Comparison of ENCODE assay signal across 8 cellular contexts in genomic region chr6:33632603-33633039, GRCh38. TPM values are rescaled to one million over a fixed set of nuclear protein-coding genes. Genes with fewer than 3 reads are reported as not detected.
DNase-seq lines count a peak whose midpoint lies in the region; ATAC-seq and TF ChIP-seq lines count a peak whose summit lies in the region.

No MANE protein-coding gene starts in this region.

- no peak overlapping the region for H3K27ac Mint-ChIP-seq in chondrocyte (ENCODE audit: unreplicated experiment)
- H3K27ac Mint-ChIP-seq in stimulated activated memory B cell treated with anti-CD40 and anti-IgM and Interleukin-4, amounts not matched to agents 10 μg/mL and 1 μg/mL and 100 μg/mL, for 72 hours: peak overlapping the region; percentile 68

- H3K27me3 ChIP-seq in HUES6 (ENCODE audit: control insufficient read depth, insufficient read depth, low read length) (peaks cover 10% of the 10 kb centered on the region; the same call in 1 of the 2 replicates), WERI-Rb-1 (ENCODE audit: insufficient read depth, low read depth, severe bottlenecking) (no peaks in the 10 kb centered on the region), right lobe of liver (peaks cover 0 to 5% of the 10 kb centered on the region in 2 donors)

- H3K27me3 Mint-ChIP-seq in chondrocyte (ENCODE audit: low read depth): no peaks in the 10 kb centered on the region
- no peaks in the 10 kb centered on the region for H3K27me3 Mint-ChIP-seq in stimulated activated memory B cell treated with anti-CD40 and anti-IgM and Interleukin-4, amounts not matched to agents 10 μg/mL and 1 μg/mL and 100 μg/mL, for 72 hours

- peak in 3 of 4 donors; percentile 21 to 35 (median 29) for ATAC-seq in right lobe of liver
- ATAC-seq in stimulated activated memory B cell treated with anti-CD40 and anti-IgM and Interleukin-4, amounts not matched to agents 10 μg/mL and 1 μg/mL and 100 μg/mL, for 72 hours: peak; percentile 17
- ATAC-seq in HG03097 (IDR thresholded peaks at IDR 0.05; ENCODE audit: low FRiP score, unreplicated experiment): no peak

- no peak overlapping the region for H3K9ac ChIP-seq in HUES6 (ENCODE audit: low read length)

- TF ChIP-seq POLR2A in right lobe of liver (IDR thresholded peaks at IDR 0.05): no peak
- TF ChIP-seq POLR2A in lower leg skin (IDR thresholded peaks at IDR 0.05): no peak

- H3K9me3 Mint-ChIP-seq in chondrocyte (ENCODE audit: low read depth): no peaks in the 10 kb centered on the region
- no peaks in the 10 kb centered on the region for H3K9me3 Mint-ChIP-seq in stimulated activated memory B cell treated with anti-CD40 and anti-IgM and Interleukin-4, amounts not matched to agents 10 μg/mL and 1 μg/mL and 100 μg/mL, for 72 hours

- intact Hi-C loops in right lobe of liver (cut with DNase I) (no loop called here), lower leg skin (cut with DNase I; ENCODE audit: low total_unique reads) (no loop called here)

- H3K9me3 ChIP-seq in HUES6 (ENCODE audit: control insufficient read depth, insufficient read depth, low read depth, low read length) (no peaks in the 10 kb centered on the region), WERI-Rb-1 (ENCODE audit: severe bottlenecking) (no peaks in the 10 kb centered on the region), right lobe of liver (no peaks in the 10 kb centered on the region)

- peaks cover 25% of the 10 kb centered on the region for H3K4me1 Mint-ChIP-seq in chondrocyte (ENCODE audit: low read depth)
- H3K4me1 Mint-ChIP-seq in stimulated activated memory B cell treated with anti-CD40 and anti-IgM and Interleukin-4, amounts not matched to agents 10 μg/mL and 1 μg/mL and 100 μg/mL, for 72 hours: peaks cover 74% of the 10 kb centered on the region

- H3K36me3 Mint-ChIP-seq in chondrocyte (ENCODE audit: low read depth): peaks cover 2% of the 10 kb centered on the region
- peaks cover 24% of the 10 kb centered on the region for H3K36me3 Mint-ChIP-seq in stimulated activated memory B cell treated with anti-CD40 and anti-IgM and Interleukin-4, amounts not matched to agents 10 μg/mL and 1 μg/mL and 100 μg/mL, for 72 hours

- peak overlapping the region; percentile 69 for H3K4me3 ChIP-seq in HUES6 (ENCODE audit: low read depth, low read length)
- no peak overlapping the region for H3K4me3 ChIP-seq in WERI-Rb-1 (ENCODE audit: low read depth, low read length)
- H3K4me3 ChIP-seq in right lobe of liver: no peak overlapping the region
- H3K4me3 ChIP-seq in lower leg skin (ENCODE audit: low read depth, poor library complexity, severe bottlenecking): no peak overlapping the region

- peak overlapping the region; percentile 69 for H3K4me3 Mint-ChIP-seq in chondrocyte (ENCODE audit: unreplicated experiment)
- peak overlapping the region; percentile 81 for H3K4me3 Mint-ChIP-seq in stimulated activated memory B cell treated with anti-CD40 and anti-IgM and Interleukin-4, amounts not matched to agents 10 μg/mL and 1 μg/mL and 100 μg/mL, for 72 hours

- H3K4me1 ChIP-seq in HUES6 (ENCODE audit: control insufficient read depth, insufficient read depth, low read length): peaks cover 45% of the 10 kb centered on the region
- peaks cover 0 to 7% (median 0%) of the 10 kb centered on the region in 4 donors for H3K4me1 ChIP-seq in right lobe of liver

- TF ChIP-seq CTCF in WERI-Rb-1 (IDR thresholded peaks at IDR 0.05; ENCODE audit: low read depth, low read length): peak; percentile 98
- peak; percentile 78 for TF ChIP-seq CTCF in chondrocyte (IDR thresholded peaks at IDR 0.05)
- peak; percentile 28 to 54 (median 44) for TF ChIP-seq CTCF in right lobe of liver (IDR thresholded peaks at IDR 0.05)
- peak in 1 of 3 donors; percentile 59 for TF ChIP-seq CTCF in lower leg skin (IDR thresholded peaks at IDR 0.05)

- 43% methylated on average over 1 of the region's 6 CpGs for WGBS in right lobe of liver (ENCODE audit: insufficient coverage, low coverage, low lambda C conversion rate, missing lambda C conversion rate)
- 63 to 77% methylated on average over 4 to 6 of the region's 6 CpGs for WGBS in lower leg skin, 2 donors

- 0 out of 2 replicates have a peak, but pooled peaks cover 1% of the 10 kb centered on the region for H3K36me3 ChIP-seq in HUES6 (ENCODE audit: control insufficient read depth, insufficient read depth, low read length)
- peaks cover 34% of the 10 kb centered on the region for H3K36me3 ChIP-seq in WERI-Rb-1
- H3K36me3 ChIP-seq in right lobe of liver: no peaks in the 10 kb centered on the region

- DNase-seq in D341Med (ENCODE audit: low spot score) (peak; percentile 71), WERI-Rb-1 (peak; percentile 88), chondrocyte (ENCODE audit: low spot score) (no peak), right lobe of liver (no peak), lower leg skin (ENCODE audit: low spot score in 2 of 2) (no peak)

- H3K27ac ChIP-seq in HUES6 (ENCODE audit: low read depth, low read length): no peak overlapping the region
- H3K27ac ChIP-seq in WERI-Rb-1: no peak overlapping the region
- no peak overlapping the region for H3K27ac ChIP-seq in right lobe of liver

RNA-seq across cellular contexts. Expression of gene ITPR3, which starts 11.5 kb away (rescaled TPM):
- total RNA-seq in chondrocyte (10.0 to 24.8 TPM (median 11.0 TPM) in 3 replicates), right lobe of liver (1 to 10 TPM in 4 of 6 experiments, under 1 TPM in 2; 0.79 to 3.5 (median 1.6) TPM), lower leg skin (100 to 1,000 TPM; 161 to 265 (median 197) TPM)

RNA-seq across cellular contexts. Expression of gene BAK1, which starts 52.5 kb away (rescaled TPM):
- total RNA-seq in chondrocyte (21.9 to 26.9 TPM (median 26.0 TPM) in 3 replicates), right lobe of liver (10 to 100 TPM in 2 of 6 experiments, 1 to 10 TPM in 4; 4.4 to 11.4 (median 6.5) TPM), lower leg skin (10 to 100 TPM; 19.7 to 26.6 (median 22.2) TPM)

Comparison
In these comparisons a context has a peak if more than half of its experiments do, and no peak if none do; other contexts are left out.
1. DNase-seq: peak in D341Med (single experiment) and WERI-Rb-1 (single experiment); none in chondrocyte (single experiment), right lobe of liver (0 of 3) and lower leg skin (0 of 2).